Comparison of ENCODE assay signal across 23 cellular contexts in genomic region chr3:122719273-122719921, GRCh38.
"Had no signal": no experiment of that assay in that cellular context is flagged by ENCODE, and none has a peak within 500 bp of the region (broad histone marks: within the 10 kb centered on the region; RNA-seq: fewer than 3 reads in every experiment).

No MANE protein-coding gene starts in this region.

- H3K4me3 Mint-ChIP-seq: immature natural killer cell; naive thymus-derived CD4-positive, alpha-beta T cell; nephron progenitor cell; stimulated activated naive B cell treated with anti-CD40 and anti-IgM and Interleukin-4, amounts not matched to agents 10 μg/mL and 1 μg/mL and 100 μg/mL, for 72 hours had no signal

- DNase-seq: colonic mucosa; dermis blood vessel endothelial cell; esophagus squamous epithelium; foreskin fibroblast; immature natural killer cell; kidney; left cardiac atrium; left ventricle myocardium inferior; lower lobe of right lung; mesenchymal stem cell; naive thymus-derived CD4-positive, alpha-beta T cell; nephron progenitor cell; psoas muscle; spleen; stimulated activated CD4-positive, alpha-beta T cell treated with anti-CD3 and anti-CD28 coated beads, Interleukin-15, amount 100 ng/mL, for 24 hours; stimulated activated CD4-positive, alpha-beta T cell treated with anti-CD3 and anti-CD28 coated beads, Interleukin-1b, Interleukin-23, amount 100 ng/mL, for 48 hours; stimulated activated CD4-positive, alpha-beta T cell treated with anti-CD3 and anti-CD28 coated beads, Interleukin-4, amount 100 ng/mL, for 24 hours; stimulated activated naive B cell treated with anti-CD40 and anti-IgM and Interleukin-4, amounts not matched to agents 10 μg/mL and 1 μg/mL and 100 μg/mL, for 72 hours; stomach; substantia nigra; trophoblast cell had no signal

- H3K9me3 ChIP-seq: colonic mucosa, esophagus squamous epithelium, left ventricle myocardium inferior, lower lobe of right lung, neutrophil, psoas muscle, spleen, stomach had no signal

- H3K27me3 Mint-ChIP-seq: naive thymus-derived CD4-positive, alpha-beta T cell; stimulated activated naive B cell treated with anti-CD40 and anti-IgM and Interleukin-4, amounts not matched to agents 10 μg/mL and 1 μg/mL and 100 μg/mL, for 72 hours had no signal

- H3K27ac ChIP-seq: colonic mucosa, esophagus squamous epithelium, left ventricle myocardium inferior, lower lobe of right lung, neutrophil, psoas muscle, stomach had no signal

- H3K4me3 ChIP-seq: colonic mucosa, esophagus squamous epithelium, left ventricle myocardium inferior, lower lobe of right lung, psoas muscle, spleen, stomach had no signal

- H3K4me1 ChIP-seq: colonic mucosa, esophagus squamous epithelium, left ventricle myocardium inferior, lower lobe of right lung, psoas muscle, stomach had no signal

- H3K27ac Mint-ChIP-seq: nephron progenitor cell had no signal

- H3K4me1 Mint-ChIP-seq: immature natural killer cell, nephron progenitor cell had no signal

- ATAC-seq: left cardiac atrium; lower lobe of right lung; naive thymus-derived CD4-positive, alpha-beta T cell; psoas muscle; sciatic nerve; stimulated activated naive B cell treated with anti-CD40 and anti-IgM and Interleukin-4, amounts not matched to agents 10 μg/mL and 1 μg/mL and 100 μg/mL, for 72 hours had no signal

- H3K27me3 ChIP-seq: colonic mucosa, esophagus squamous epithelium, neutrophil, spleen, stomach had no signal

- H3K9me3 Mint-ChIP-seq: immature natural killer cell; naive thymus-derived CD4-positive, alpha-beta T cell; stimulated activated naive B cell treated with anti-CD40 and anti-IgM and Interleukin-4, amounts not matched to agents 10 μg/mL and 1 μg/mL and 100 μg/mL, for 72 hours had no signal
